25 cellular contexts compared by ENCODE assay signal in the genomic region with DNA sequence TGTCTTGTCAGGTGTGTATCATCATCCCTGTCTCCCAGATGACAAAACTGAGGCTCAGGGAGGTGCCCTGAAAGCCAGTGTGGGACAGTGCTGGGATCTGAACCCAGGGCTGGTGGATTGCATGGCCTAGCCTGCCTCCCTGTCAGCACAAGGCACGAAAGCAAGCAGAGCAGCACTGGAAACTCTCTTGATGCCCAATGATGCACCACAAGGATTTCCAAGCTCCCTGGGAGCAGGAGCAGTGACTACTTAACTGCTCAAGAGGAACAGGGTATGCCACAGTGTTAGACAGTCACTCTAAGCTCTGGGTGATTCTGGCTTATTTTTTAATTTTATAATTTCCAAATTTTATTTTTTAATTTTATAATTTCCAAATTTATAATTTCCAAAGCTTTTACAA.
"Had no signal": no experiment of that assay in that cellular context is flagged by ENCODE, and none has a peak within 500 bp of the region (broad histone marks: within the 10 kb centered on the region; RNA-seq: fewer than 3 reads in every experiment).

No MANE protein-coding gene starts in this region.

- H3K9me3 ChIP-seq: esophagus squamous epithelium, mucosa of descending colon, neutrophil, prostate gland, right atrium auricular region, stomach, tibial artery, upper lobe of left lung had no signal

- H3K27ac ChIP-seq: esophagus squamous epithelium, neutrophil, prostate gland, right atrium auricular region, stomach, tibial artery, upper lobe of left lung had no signal

- ATAC-seq: effector memory CD8-positive, alpha-beta T cell; left ventricle myocardium superior; mucosa of descending colon; natural killer cell treated with Interleukin-12 subunit alpha and Interleukin-12 subunit beta and Interleukin-15 and Interleukin-18, amount 100 ng/mL, for 72 hours; sciatic nerve; stimulated activated effector memory CD8-positive, alpha-beta T cell treated with anti-CD3 and anti-CD28 coated beads, Interleukin-12 subunit alpha, Interleukin-12 subunit beta, amount 100 ng/mL, for 72 hours had no signal

- H3K27me3 ChIP-seq: esophagus squamous epithelium, neutrophil, right atrium auricular region, stomach, tibial artery, upper lobe of left lung had no signal

- DNase-seq: cortex of kidney; effector memory CD8-positive, alpha-beta T cell; erythroblast; esophagus squamous epithelium; foreskin melanocyte; hypothalamus; left ventricle myocardium superior; mucosa of descending colon; naive B cell; stimulated activated CD4-positive, alpha-beta T cell treated with anti-CD3 and anti-CD28 coated beads, Interleukin-2, amount 100 ng/mL, for 24 hours; stimulated activated CD4-positive, alpha-beta T cell treated with anti-CD3 and anti-CD28 coated beads, Interleukin-4, amount 100 ng/mL, for 24 hours; stimulated activated naive CD4-positive, alpha-beta T cell treated with Interleukin-2 at 50 U/mL for 16 hours; stomach; tibial artery; upper lobe of left lung had no signal

- H3K4me3 ChIP-seq: esophagus squamous epithelium, lung, mucosa of descending colon, prostate gland, right atrium auricular region, stomach, tibial artery, upper lobe of left lung had no signal

- H3K4me1 ChIP-seq: prostate gland had no signal

- FAIRE-seq: endometrium, keratinocyte, urothelium cell line had no signal

- H3K36me3 ChIP-seq: neutrophil, prostate gland, right atrium auricular region, upper lobe of left lung had no signal
